ENCODE assay signal across 1 cellular context in the genomic region with DNA sequence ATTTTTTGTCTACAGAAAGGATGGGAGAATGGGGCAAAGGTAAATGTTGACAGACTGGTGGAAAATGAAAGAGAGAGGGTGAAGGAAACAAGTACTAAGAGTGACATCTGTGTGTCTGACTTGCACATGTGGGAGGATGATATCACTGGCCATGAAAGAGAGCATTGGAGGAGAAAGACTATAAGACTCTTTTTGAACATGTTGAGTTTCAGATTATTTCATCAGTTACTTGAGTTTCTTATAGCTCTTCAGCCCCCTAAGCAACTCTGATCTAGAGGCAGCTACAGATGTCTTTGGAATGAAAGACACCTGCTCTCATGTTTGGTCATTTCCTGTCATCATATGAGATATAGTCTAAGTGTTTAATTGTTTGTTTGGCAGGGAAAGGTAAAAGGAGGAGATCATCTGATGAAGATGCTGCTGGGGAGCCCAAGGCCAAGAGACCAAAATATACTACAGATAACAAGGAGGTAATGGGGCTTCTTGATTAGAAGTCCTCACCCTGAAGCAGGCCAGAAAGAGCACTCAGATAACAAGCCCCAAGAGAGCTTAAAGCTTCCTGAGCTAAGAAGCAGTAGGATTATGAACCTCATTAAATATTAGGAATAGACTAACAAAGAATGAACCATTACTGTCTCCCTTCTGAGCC.
TF ChIP-seq lines count a peak whose summit lies in the region.

No MANE protein-coding gene starts in this region.

TF ChIP-seq in WTC11, 78 proteins besides CTCF, POLR2A, EP300 and RAD21 (continued from another document):
- TF ChIP-seq, protein P1, sequence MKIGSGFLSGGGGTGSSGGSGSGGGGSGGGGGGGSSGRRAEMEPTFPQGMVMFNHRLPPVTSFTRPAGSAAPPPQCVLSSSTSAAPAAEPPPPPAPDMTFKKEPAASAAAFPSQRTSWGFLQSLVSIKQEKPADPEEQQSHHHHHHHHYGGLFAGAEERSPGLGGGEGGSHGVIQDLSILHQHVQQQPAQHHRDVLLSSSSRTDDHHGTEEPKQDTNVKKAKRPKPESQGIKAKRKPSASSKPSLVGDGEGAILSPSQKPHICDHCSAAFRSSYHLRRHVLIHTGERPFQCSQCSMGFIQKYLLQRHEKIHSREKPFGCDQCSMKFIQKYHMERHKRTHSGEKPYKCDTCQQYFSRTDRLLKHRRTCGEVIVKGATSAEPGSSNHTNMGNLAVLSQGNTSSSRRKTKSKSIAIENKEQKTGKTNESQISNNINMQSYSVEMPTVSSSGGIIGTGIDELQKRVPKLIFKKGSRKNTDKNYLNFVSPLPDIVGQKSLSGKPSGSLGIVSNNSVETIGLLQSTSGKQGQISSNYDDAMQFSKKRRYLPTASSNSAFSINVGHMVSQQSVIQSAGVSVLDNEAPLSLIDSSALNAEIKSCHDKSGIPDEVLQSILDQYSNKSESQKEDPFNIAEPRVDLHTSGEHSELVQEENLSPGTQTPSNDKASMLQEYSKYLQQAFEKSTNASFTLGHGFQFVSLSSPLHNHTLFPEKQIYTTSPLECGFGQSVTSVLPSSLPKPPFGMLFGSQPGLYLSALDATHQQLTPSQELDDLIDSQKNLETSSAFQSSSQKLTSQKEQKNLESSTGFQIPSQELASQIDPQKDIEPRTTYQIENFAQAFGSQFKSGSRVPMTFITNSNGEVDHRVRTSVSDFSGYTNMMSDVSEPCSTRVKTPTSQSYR (CRISPR knock-in tag; IDR thresholded peaks at IDR 0.05) = no peak
- TF ChIP-seq EMX1 (CRISPR knock-in tag; IDR thresholded peaks at IDR 0.05) = no peak
- TF ChIP-seq, protein P2, sequence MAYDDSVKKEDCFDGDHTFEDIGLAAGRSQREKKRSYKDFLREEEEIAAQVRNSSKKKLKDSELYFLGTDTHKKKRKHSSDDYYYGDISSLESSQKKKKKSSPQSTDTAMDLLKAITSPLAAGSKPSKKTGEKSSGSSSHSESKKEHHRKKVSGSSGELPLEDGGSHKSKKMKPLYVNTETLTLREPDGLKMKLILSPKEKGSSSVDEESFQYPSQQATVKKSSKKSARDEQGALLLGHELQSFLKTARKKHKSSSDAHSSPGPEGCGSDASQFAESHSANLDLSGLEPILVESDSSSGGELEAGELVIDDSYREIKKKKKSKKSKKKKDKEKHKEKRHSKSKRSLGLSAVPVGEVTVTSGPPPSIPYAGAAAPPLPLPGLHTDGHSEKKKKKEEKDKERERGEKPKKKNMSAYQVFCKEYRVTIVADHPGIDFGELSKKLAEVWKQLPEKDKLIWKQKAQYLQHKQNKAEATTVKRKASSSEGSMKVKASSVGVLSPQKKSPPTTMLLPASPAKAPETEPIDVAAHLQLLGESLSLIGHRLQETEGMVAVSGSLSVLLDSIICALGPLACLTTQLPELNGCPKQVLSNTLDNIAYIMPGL (CRISPR knock-in tag; IDR thresholded peaks at IDR 0.05) = no peak
- no peak for TF ChIP-seq ZNF232 (CRISPR knock-in tag; IDR thresholded peaks at IDR 0.05)
- TF ChIP-seq FOXJ3 (CRISPR knock-in tag; IDR thresholded peaks at IDR 0.05; ENCODE audit: borderline replicate concordance) = no peak
